ENCODE assay signal across 23 cellular contexts in genomic region chr12:75997658-75998057, GRCh38.
"Had no signal": no experiment of that assay in that cellular context is flagged by ENCODE, and none has a peak within 500 bp of the region (broad histone marks: within the 10 kb centered on the region; RNA-seq: fewer than 3 reads in every experiment).

No MANE protein-coding gene starts in this region.

- H3K27ac ChIP-seq: left lung, pancreas, psoas muscle, right atrium auricular region, transverse colon had no signal

- H3K4me1 Mint-ChIP-seq: stimulated activated memory B cell treated with anti-CD40 and anti-IgM and Interleukin-4, amounts not matched to agents 10 μg/mL and 1 μg/mL and 100 μg/mL, for 72 hours had no signal

- H3K9me3 Mint-ChIP-seq: activated T-cell treated with anti-CD3 and anti-CD28 coated beads, Interleukin-2, amount 50 U/mL, for 24 hours; activated T-helper 2 cell treated with anti-CD3 and anti-CD28 coated beads, Interferon-gamma antibody, Interleukin-2, Interleukin-4, amounts not matched to agents 10 μg/mL and 5 μg/mL and 100 μg/mL, durations not matched to agents 14 hours and 24 hours and 36 hours; nephron progenitor cell; stimulated activated memory B cell treated with anti-CD40 and anti-IgM and Interleukin-4, amounts not matched to agents 10 μg/mL and 1 μg/mL and 100 μg/mL, for 72 hours had no signal

- H3K27ac Mint-ChIP-seq: activated naive CD8-positive, alpha-beta T cell; activated T-cell treated with anti-CD3 and anti-CD28 coated beads, Interleukin-2, amount 50 U/mL, for 24 hours; activated T-helper 2 cell treated with anti-CD3 and anti-CD28 coated beads, Interferon-gamma antibody, Interleukin-2, Interleukin-4, amounts not matched to agents 10 μg/mL and 5 μg/mL and 100 μg/mL, durations not matched to agents 14 hours and 24 hours and 36 hours; nephron progenitor cell; stimulated activated memory B cell treated with anti-CD40 and anti-IgM and Interleukin-4, amounts not matched to agents 10 μg/mL and 1 μg/mL and 100 μg/mL, for 72 hours had no signal

- H3K9me3 ChIP-seq: left lung, pancreas, psoas muscle, right atrium auricular region, transverse colon had no signal

- H3K27me3 ChIP-seq: foreskin keratinocyte, left lung, pancreas, right atrium auricular region, transverse colon had no signal

- H3K4me3 Mint-ChIP-seq: activated naive CD8-positive, alpha-beta T cell; activated T-cell treated with anti-CD3 and anti-CD28 coated beads, Interleukin-2, amount 50 U/mL, for 24 hours; nephron progenitor cell; stimulated activated memory B cell treated with anti-CD40 and anti-IgM and Interleukin-4, amounts not matched to agents 10 μg/mL and 1 μg/mL and 100 μg/mL, for 72 hours had no signal

- H3K36me3 Mint-ChIP-seq: activated naive CD8-positive, alpha-beta T cell; stimulated activated memory B cell treated with anti-CD40 and anti-IgM and Interleukin-4, amounts not matched to agents 10 μg/mL and 1 μg/mL and 100 μg/mL, for 72 hours had no signal

- ATAC-seq: foreskin keratinocyte; left lung; pancreas; psoas muscle; stimulated activated memory B cell treated with anti-CD40 and anti-IgM and Interleukin-4, amounts not matched to agents 10 μg/mL and 1 μg/mL and 100 μg/mL, for 72 hours had no signal

- H3K4me1 ChIP-seq: left lung, psoas muscle, transverse colon had no signal

- DNase-seq: activated CD8-positive, alpha-beta memory T cell treated with anti-CD3 and anti-CD28 coated beads for 24 hours; activated CD8-positive, alpha-beta memory T cell treated with anti-CD3 and anti-CD28 coated beads, Interleukin-2, amount 50 U/mL, for 4 hours; activated naive CD4-positive, alpha-beta T cell; activated T-cell treated with anti-CD3 and anti-CD28 coated beads, Interleukin-2, amount 50 U/mL, for 24 hours; amygdala; cerebellar nuclear complex; effector CD4-positive, alpha-beta T cell; kidney; left lung; nephron progenitor cell; pancreas; psoas muscle; stimulated activated CD4-positive, alpha-beta T cell treated with anti-CD3 and anti-CD28 coated beads, Interleukin-2, amount 100 ng/mL, for 24 hours; T-helper 1 cell; transverse colon had no signal

- H3K4me3 ChIP-seq: left lung, pancreas, psoas muscle, right atrium auricular region, skin epidermis, transverse colon had no signal

- H3K36me3 ChIP-seq: left lung, pancreas, right atrium auricular region, transverse colon had no signal

- FAIRE-seq: endometrium, kidney, pancreas, urothelium cell line had no signal

- H3K27me3 Mint-ChIP-seq: activated naive CD8-positive, alpha-beta T cell; activated T-cell treated with anti-CD3 and anti-CD28 coated beads, Interleukin-2, amount 50 U/mL, for 24 hours had no signal
